Comparison of ENCODE assay signal across 1 cellular context in genomic region chr4:38280323-38280706, GRCh38.
TF ChIP-seq lines count a peak whose summit lies in the region.

No MANE protein-coding gene starts in this region.

TF ChIP-seq in HepG2, 621 proteins besides CTCF, POLR2A, EP300 and RAD21 (continued from another document):
- no peak for TF ChIP-seq TFDP2 (CRISPR knock-in tag; IDR thresholded peaks at IDR 0.05)
- TF ChIP-seq FOXA1 (IDR thresholded peaks at IDR 0.05): no peak
- no peak for TF ChIP-seq FOXA1 (CRISPR knock-in tag; IDR thresholded peaks at IDR 0.05)
- TF ChIP-seq ZNF232 (CRISPR knock-in tag; IDR thresholded peaks at IDR 0.05; ENCODE audit: borderline replicate concordance): no peak
- TF ChIP-seq ELF1 (CRISPR knock-in tag; IDR thresholded peaks at IDR 0.05): no peak
- TF ChIP-seq WIZ (CRISPR knock-in tag; IDR thresholded peaks at IDR 0.05): no peak
- no peak for TF ChIP-seq KLF9 (CRISPR knock-in tag; IDR thresholded peaks at IDR 0.05; ENCODE audit: low read depth)
- no peak for TF ChIP-seq ZZZ3 (CRISPR knock-in tag; IDR thresholded peaks at IDR 0.05; ENCODE audit: borderline replicate concordance)
- no peak for TF ChIP-seq IKZF4 (CRISPR knock-in tag; IDR thresholded peaks at IDR 0.05; ENCODE audit: borderline replicate concordance, low read depth, not compliant biosample characterization)
- TF ChIP-seq FOXM1 (CRISPR knock-in tag; IDR thresholded peaks at IDR 0.05): no peak
TF ChIP-seq in HepG2: peak in this region for 0.
